Comparison of ENCODE assay signal across 1 cellular context in genomic region chr3:146390967-146391366, GRCh38.
TF ChIP-seq lines count a peak whose summit lies in the region.

No MANE protein-coding gene starts in this region.

TF ChIP-seq in IMR-90, 13 proteins besides CTCF, POLR2A, EP300 and RAD21:
- no peak for TF ChIP-seq RFX5 (IDR thresholded peaks at IDR 0.05; ENCODE audit: low read depth, low read length)
- peak; percentile 17; the same call in 1 of the 2 replicates for TF ChIP-seq CEBPB (IDR thresholded peaks at IDR 0.05; ENCODE audit: low read depth, low read length)
